In genomic region chr1:27455166-27455811, GRCh38 we compare ENCODE assay signal across 12 cellular contexts. TPM values are rescaled to one million over a fixed set of nuclear protein-coding genes. Genes with fewer than 3 reads are reported as not detected.
DNase-seq lines count a peak whose midpoint lies in the region; ATAC-seq, FAIRE-seq and TF ChIP-seq lines count a peak whose summit lies in the region.
"Had no signal": no experiment of that assay in that cellular context is flagged by ENCODE, and none has a peak within 500 bp of the region (broad histone marks: within the 10 kb centered on the region; RNA-seq: fewer than 3 reads in every experiment).

No MANE protein-coding gene starts in this region.

- peaks cover 16% of the 10 kb centered on the region for H3K36me3 Mint-ChIP-seq in activated naive CD4-positive, alpha-beta T cell treated with anti-CD3 and anti-CD28 coated beads, Interleukin-2, amount 10 ng/mL, durations not matched to agents 7 days and 5 days

- peaks cover 73% of the 10 kb centered on the region for H3K79me2 ChIP-seq in K562 (ENCODE audit: control insufficient read depth, insufficient read depth, low read length)

- TF ChIP-seq POLR2A in K562 (conservative IDR thresholded peaks at IDR 0.05): no peak
- TF ChIP-seq POLR2A in right lobe of liver (IDR thresholded peaks at IDR 0.05): no peak
- no peak for TF ChIP-seq POLR2A in thyroid gland (IDR thresholded peaks at IDR 0.05)

- peak; percentile 40; the same call in 2 of the 3 replicates for ATAC-seq in K562
- peak; percentile 65 to 83 (median 66) for ATAC-seq in right lobe of liver

- H3K27ac ChIP-seq in K562 (ENCODE audit: extremely low read depth, low read depth, low read length) (peak overlapping the region; percentile 12; the same call in 1 of the 3 replicates), right lobe of liver (no peak overlapping the region), thyroid gland (peak overlapping the region in 2 of 3 donors; percentile 13 to 56)

- in situ Hi-C loops in K562 (cut with MboI): no loop called here

- intact Hi-C loops in K562 (cut with micrococcal nuclease) (no loop called here), right lobe of liver (cut with DNase I) (no loop called here), thyroid gland (cut with DNase I) (no loop called here)

- H3K4me3 ChIP-seq in K562 (no peak overlapping the region), right lobe of liver (no peak overlapping the region), thyroid gland (replicated peaks in 1 of 3) (no peak overlapping the region)

- peak overlapping the region; percentile 73 for H3K27ac Mint-ChIP-seq in activated naive CD4-positive, alpha-beta T cell treated with anti-CD3 and anti-CD28 coated beads, Interleukin-2, amount 10 ng/mL, durations not matched to agents 7 days and 5 days

- WGBS in K562 (ENCODE audit: insufficient coverage, low coverage, missing lambda C conversion rate): 70% methylated on average over 5 of the region's 5 CpGs
- 44% methylated on average over 5 of the region's 5 CpGs for WGBS in right lobe of liver (ENCODE audit: insufficient coverage, low coverage, low lambda C conversion rate, missing lambda C conversion rate)
- 45 to 52% methylated on average over 5 of the region's 5 CpGs for WGBS in thyroid gland, 2 donors

- TF ChIP-seq EP300 in K562 (IDR thresholded peaks at IDR 0.05; ENCODE audit: low read length): no peak

- CTCF ChIA-PET in activated naive CD4-positive, alpha-beta T cell treated with anti-CD3 and anti-CD28 coated beads, Interleukin-2, amount 10 ng/mL, durations not matched to agents 7 days and 5 days (lab: Charles Lee): interaction anchor here (0.9 to 1.6 kb wide), 4 partner anchors 10 to 39 kb away, joined by 3 to 5 read pairs (median 4); no protein-coding TSS in a partner anchor
- CTCF ChIA-PET in K562 (lab: Yijun Ruan, JAX; ENCODE audit: low intra/inter-chr PET ratio): no interaction called here

- no peaks in the 10 kb centered on the region for H3K9me3 Mint-ChIP-seq in activated naive CD4-positive, alpha-beta T cell treated with anti-CD3 and anti-CD28 coated beads, Interleukin-2, amount 10 ng/mL, durations not matched to agents 7 days and 5 days

- H3K36me3 ChIP-seq in K562 (ENCODE audit: control insufficient read depth, insufficient read depth, low read length): peaks cover 19% of the 10 kb centered on the region
- H3K36me3 ChIP-seq in right lobe of liver: no peaks in the 10 kb centered on the region
- H3K36me3 ChIP-seq in thyroid gland: no peaks in the 10 kb centered on the region

- H3K27me3 ChIP-seq in K562 (ENCODE audit: control insufficient read depth in 2 of 2, insufficient read depth in 2 of 2, low read length in 2 of 2) (no peaks in the 10 kb centered on the region), right lobe of liver (no peaks in the 10 kb centered on the region), thyroid gland (no peaks in the 10 kb centered on the region)

- no peak overlapping the region for H3K4me2 ChIP-seq in K562 (ENCODE audit: insufficient read depth, low read length)

- H3K4me1 ChIP-seq in K562 (replicated peaks in 1 of 2; ENCODE audit: control insufficient read depth in 2 of 2, insufficient read depth in 2 of 2, low read length in 2 of 2): peaks cover 4 to 7% of the 10 kb centered on the region in 2 experiments; a peak in 2 of 5 replicates
- peaks cover 0 to 19% (median 0%) of the 10 kb centered on the region in 4 donors for H3K4me1 ChIP-seq in right lobe of liver
- H3K4me1 ChIP-seq in thyroid gland: peaks cover 11 to 24% of the 10 kb centered on the region in 2 donors

- no TSS peak for BruUV-seq in K562 (replicated peaks; lab: Mats Ljungman, UMichigan)

- no peak overlapping the region for H2AFZ ChIP-seq in K562 (ENCODE audit: low read depth, low read length)

- H3K9me3 ChIP-seq in K562 (replicated peaks; ENCODE audit: control insufficient read depth, insufficient read depth, low read depth, low read length) (no peaks in the 10 kb centered on the region), right lobe of liver (no peaks in the 10 kb centered on the region), thyroid gland (no peaks in the 10 kb centered on the region)

- no peak for TF ChIP-seq RAD21 in K562 (CRISPR knock-in tag; conservative IDR thresholded peaks at IDR 0.05 in 1 of 2, IDR thresholded peaks at IDR 0.05 in 1 of 2)

- TF ChIP-seq CTCF in K562 (IDR thresholded peaks at IDR 0.05 in 2 of 3, conservative IDR thresholded peaks at IDR 0.05 in 1 of 3; ENCODE audit: insufficient read depth in 2 of 3, low read depth in 1 of 3, low read length in 3 of 3) (no peak), right lobe of liver (IDR thresholded peaks at IDR 0.05) (no peak), thyroid gland (IDR thresholded peaks at IDR 0.05) (no peak)

- no peaks in the 10 kb centered on the region for H3K9me1 ChIP-seq in K562 (ENCODE audit: control insufficient read depth, insufficient read depth, low read length)

- DNase-seq in activated naive CD4-positive, alpha-beta T cell treated with anti-CD3 and anti-CD28 coated beads, Interleukin-2, amount 10 ng/mL, durations not matched to agents 7 days and 5 days: peak; percentile 51
- no peak for DNase-seq in activated naive CD4-positive, alpha-beta T cell treated with anti-CD3 and anti-CD28 coated beads, Interleukin-2, amount 50 U/mL, for 16 hours
- DNase-seq in K562 (ENCODE audit: extremely low read depth in 1 of 4, low spot score in 3 of 4) (no peak), right lobe of liver (no peak), thyroid gland (peak; percentile 26 to 28), NOMO-1 (lab: John Stamatoyannopoulos, UW; ENCODE audit: unreplicated experiment in 2 of 2) (no peak), urothelium cell line (ENCODE audit: low spot score) (no peak), NCI-H146 treated with DMSO at 0.1 percent for 48 hours (lab: John Stamatoyannopoulos, UW; ENCODE audit: unreplicated experiment) (no peak)
- DNase-seq: cortex of kidney, midbrain, NCI-H2029 had no signal

- POLR2A ChIA-PET in K562 (lab: Yijun Ruan, JAX): interaction anchor here (0.6 to 2.8 kb wide), 6 partner anchors 15 to 271 kb away, joined by 3 to 14 read pairs (median 5); partner anchors contain the start of gene FAM76A

- no peak overlapping the region for H3K9ac ChIP-seq in K562 (ENCODE audit: insufficient read depth in 1 of 2, low read depth in 2 of 2, low read length in 2 of 2)

- FAIRE-seq in K562 (lab: Jason Lieb, UNC): no peak
- no peak for FAIRE-seq in urothelium cell line (lab: Jason Lieb, UNC)
- FAIRE-seq: TTC549 had no signal

- H4K20me1 ChIP-seq in K562 (replicated peaks; ENCODE audit: control insufficient read depth, insufficient read depth, low read length): peaks cover 5% of the 10 kb centered on the region; the same call in 1 of the 2 replicates

- H3K27me3 Mint-ChIP-seq in activated naive CD4-positive, alpha-beta T cell treated with anti-CD3 and anti-CD28 coated beads, Interleukin-2, amount 10 ng/mL, durations not matched to agents 7 days and 5 days: no peaks in the 10 kb centered on the region

- peaks cover 45% of the 10 kb centered on the region for H3K4me1 Mint-ChIP-seq in activated naive CD4-positive, alpha-beta T cell treated with anti-CD3 and anti-CD28 coated beads, Interleukin-2, amount 10 ng/mL, durations not matched to agents 7 days and 5 days

- peak overlapping the region; percentile 2 for H3K4me3 Mint-ChIP-seq in activated naive CD4-positive, alpha-beta T cell treated with anti-CD3 and anti-CD28 coated beads, Interleukin-2, amount 10 ng/mL, durations not matched to agents 7 days and 5 days

TF ChIP-seq in K562, 482 proteins besides CTCF, POLR2A, EP300 and RAD21 (continues in another document):
- TF ChIP-seq KLF16 (IDR thresholded peaks at IDR 0.05) (no peak), ZNF197 (CRISPR knock-in tag; IDR thresholded peaks at IDR 0.05; ENCODE audit: low read depth) (no peak), HDAC6 (IDR thresholded peaks at IDR 0.05; ENCODE audit: low read depth, low read length) (no peak), SMARCE1 (IDR thresholded peaks at IDR 0.05) (no peak), E2F8 (IDR thresholded peaks at IDR 0.05; ENCODE audit: low read depth, partially characterized antibody) (no peak), FOXJ2 (tag; IDR thresholded peaks at IDR 0.05) (no peak)

RNA-seq across cellular contexts. Expression of gene WASF2, which starts 34.7 kb away (rescaled TPM):
- 60.7 and 84.8 TPM in 2 replicates for total RNA-seq in K562 (2011; cell fraction: chromatin; rRNA removed; ENCODE audit: low replicate concordance)
- total RNA-seq in K562 (2011; cell fraction: nucleolus; rRNA removed): 47.0 and 48.4 TPM in 2 replicates
- total RNA-seq in K562 (2011; cell fraction: nucleoplasm; rRNA removed): 68.6 and 84.8 TPM in 2 replicates
- total RNA-seq in K562 (2014; rRNA removed): 21.3 and 29.6 TPM in 2 replicates
- total RNA-seq in K562 (2014; rRNA removed; fragmentation: Illumina TruSeq; extraction: Trizol): 31.2 and 40.7 TPM in 2 replicates
- total RNA-seq in K562 (2015; rRNA removed; fragmentation: Illumina TruSeq; extraction: Trizol): 26.1 and 29.2 TPM in 2 replicates
- 139 and 163 TPM in 2 replicates for total RNA-seq in K562 (2021)
- 41.5 and 104 TPM in 2 replicates for polyA plus RNA-seq in K562 (2011; rRNA removed)
- 45.0 and 57.5 TPM in 2 replicates for polyA plus RNA-seq in K562 (2011; cell fraction: cytosol; rRNA removed)
- 49.0 and 54.9 TPM in 2 replicates for polyA plus RNA-seq in K562 (2011; cell fraction: nucleus; rRNA removed)
- 84.9 and 101 TPM in 2 replicates for polyA plus RNA-seq in K562 (2012)
- polyA plus RNA-seq in K562 (2014; fragmentation: Illumina TruSeq; extraction: Trizol): 109 and 115 TPM in 2 replicates
- 1 to 10 TPM; 8.2 to 9.7 TPM for polyA plus RNA-seq in K562 (2014; fragmentation: Nextera tagmentation; extraction: Ambion mirVana)
- 51.3 and 56.8 TPM in 2 replicates for polyA plus RNA-seq in K562 (2014; rRNA removed)
- 49.4 and 58.2 TPM in 2 replicates for polyA minus RNA-seq in K562 (2011; rRNA and poly(A)+ RNA removed)
- 68.3 and 88.6 TPM in 2 replicates for polyA minus RNA-seq in K562 (2011; cell fraction: cytosol; rRNA and poly(A)+ RNA removed)
- polyA minus RNA-seq in K562 (2011; cell fraction: nucleus; rRNA and poly(A)+ RNA removed): 15.8 and 27.9 TPM in 2 replicates
- 10 to 100 TPM; 18.4 to 38.1 (median 26.5) TPM for total RNA-seq in right lobe of liver
- total RNA-seq in thyroid gland: 10 to 100 TPM; 38.3 to 47.7 (median 46.7) TPM

Comparison
In these comparisons a context has a peak if more than half of its experiments do, and no peak if none do; other contexts are left out.
1. DNase-seq: peak in activated naive CD4-positive, alpha-beta T cell treated with anti-CD3 and anti-CD28 coated beads, Interleukin-2, amount 10 ng/mL, durations not matched to agents 7 days and 5 days (single experiment) and thyroid gland (2 of 2); none in activated naive CD4-positive, alpha-beta T cell treated with anti-CD3 and anti-CD28 coated beads, Interleukin-2, amount 50 U/mL, for 16 hours (single experiment), K562 (0 of 4), right lobe of liver (0 of 3), NOMO-1 (0 of 2), urothelium cell line (single experiment) and NCI-H146 treated with DMSO at 0.1 percent for 48 hours (single experiment).
2. H3K27ac ChIP-seq: peak in K562 (single experiment) and thyroid gland (2 of 3); none in right lobe of liver (0 of 3).